Comparison of ENCODE assay signal across 19 cellular contexts in the genomic region with DNA sequence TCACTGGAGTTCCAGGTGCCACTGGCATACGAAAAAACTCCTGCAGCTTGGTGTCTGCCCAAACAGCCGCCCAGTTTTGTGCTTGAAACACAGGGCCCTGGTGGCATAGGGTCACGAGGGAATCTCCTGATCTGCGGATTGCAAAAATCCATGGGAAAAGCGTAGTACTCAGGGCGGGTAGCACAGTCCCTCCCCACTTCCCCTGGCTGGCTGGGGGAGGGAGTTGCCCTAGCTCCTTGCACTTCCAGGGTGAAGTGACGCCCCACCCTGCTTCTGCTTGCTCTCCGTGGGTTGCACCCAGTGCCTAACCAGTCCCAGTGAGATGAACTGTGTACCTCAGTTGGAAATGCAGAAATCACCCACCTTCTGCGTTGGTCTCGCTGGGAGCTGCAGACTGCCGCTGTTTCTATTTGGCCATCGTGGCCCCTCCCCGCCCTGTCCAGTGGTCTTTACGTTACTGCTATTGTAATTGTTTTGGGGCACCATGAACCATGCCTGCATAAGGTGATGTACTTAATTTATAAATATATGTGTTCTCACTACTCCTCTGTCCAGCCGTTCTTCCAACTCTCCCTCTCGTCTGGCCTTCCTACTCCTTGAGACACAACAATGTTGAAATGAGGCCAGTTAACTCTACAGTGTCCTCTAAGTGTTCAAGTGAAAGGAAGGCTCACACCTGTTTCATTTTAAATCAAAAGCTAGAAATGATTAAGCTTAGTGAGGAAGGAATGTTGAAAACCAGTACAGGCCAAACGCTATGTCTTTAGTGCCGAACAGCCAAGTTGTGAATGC.
DNase-seq lines count a peak whose midpoint lies in the region; ATAC-seq, FAIRE-seq and TF ChIP-seq lines count a peak whose summit lies in the region.
"Had no signal": no experiment of that assay in that cellular context is flagged by ENCODE, and none has a peak within 500 bp of the region (broad histone marks: within the 10 kb centered on the region; RNA-seq: fewer than 3 reads in every experiment).

No MANE protein-coding gene starts in this region.

- H3K4me3 ChIP-seq in K562, result no peak overlapping the region
- peak overlapping the region in 3 of 4 donors; percentile 7 to 35 (median 14) for H3K4me3 ChIP-seq in upper lobe of left lung
- H3K4me3 ChIP-seq: BLaER1 treated with 17β-estradiol and CSF1 and Interleukin-3, amounts not matched to agents 10 nM and 100 nM; GM12878 had no signal

- intact Hi-C loops in K562 (cut with micrococcal nuclease), result no loop called here

- POLR2A ChIA-PET in K562 (lab: Yijun Ruan, JAX), result no interaction called here

- in situ Hi-C loops in K562 (cut with MboI), result loop anchor here (25.0 kb wide), 1 partner anchor 406 kb away; no protein-coding TSS in a partner anchor

- no peak overlapping the region for H3K4me3 Mint-ChIP-seq in nephron
- H3K4me3 Mint-ChIP-seq: B cell; CD8-positive, alpha-beta T cell had no signal

- no peak overlapping the region for H3K9ac ChIP-seq in K562 (ENCODE audit: insufficient read depth in 1 of 2, low read depth in 2 of 2, low read length in 2 of 2)
- H3K9ac ChIP-seq: BLaER1 treated with 17β-estradiol and CSF1 and Interleukin-3, amounts not matched to agents 10 nM and 100 nM had no signal

- TF ChIP-seq EP300 in K562 (IDR thresholded peaks at IDR 0.05; ENCODE audit: low read length) (no peak), upper lobe of left lung (IDR thresholded peaks at IDR 0.05) (no peak)

- H3K27ac ChIP-seq in K562 (ENCODE audit: extremely low read depth, low read depth, low read length) (no peak overlapping the region), upper lobe of left lung (no peak overlapping the region)
- H3K27ac ChIP-seq: BLaER1 treated with 17β-estradiol and CSF1 and Interleukin-3, amounts not matched to agents 10 nM and 100 nM; HL-60 had no signal

- no peak for TF ChIP-seq RAD21 in K562 (CRISPR knock-in tag; conservative IDR thresholded peaks at IDR 0.05 in 1 of 2, IDR thresholded peaks at IDR 0.05 in 1 of 2)

- no peak for ATAC-seq in K562
- ATAC-seq in upper lobe of left lung (ENCODE audit: low FRiP score in 2 of 2), result no peak
- ATAC-seq: CD8-positive, alpha-beta T cell; GM12878 had no signal

- H3K27ac Mint-ChIP-seq in nephron, result peak overlapping the region; percentile 59 to 80 (median 79)
- H3K27ac Mint-ChIP-seq: B cell; CD8-positive, alpha-beta T cell had no signal

- TF ChIP-seq CTCF in K562 (IDR thresholded peaks at IDR 0.05 in 2 of 3, conservative IDR thresholded peaks at IDR 0.05 in 1 of 3; ENCODE audit: insufficient read depth in 2 of 3, low read depth in 1 of 3, low read length in 3 of 3) (no peak), nephron (IDR thresholded peaks at IDR 0.05; ENCODE audit: unreplicated experiment in 3 of 3) (no peak), upper lobe of left lung (IDR thresholded peaks at IDR 0.05) (no peak)

- no peaks in the 10 kb centered on the region for H3K27me3 Mint-ChIP-seq in nephron (ENCODE audit: low read depth)
- H3K27me3 Mint-ChIP-seq: B cell had no signal

- H3K36me3 Mint-ChIP-seq in nephron (ENCODE audit: low read depth), result peaks cover 9% of the 10 kb centered on the region
- H3K36me3 Mint-ChIP-seq: CD8-positive, alpha-beta T cell had no signal

- DNase-seq in K562 (ENCODE audit: extremely low read depth in 1 of 4, low spot score in 3 of 4) (peak in 1 of 4 experiments; percentile 8), left kidney (ENCODE audit: low read depth, low spot score) (peak; percentile 5), upper lobe of left lung (peak in 1 of 2 donors; percentile 44), SKM-1 (lab: John Stamatoyannopoulos, UW; ENCODE audit: unreplicated experiment) (no peak), GOT3 (lab: John Stamatoyannopoulos, UW) (no peak)
- DNase-seq in activated effector memory CD4-positive, alpha-beta T cell treated with anti-CD3 and anti-CD28 coated beads, Interleukin-2, amount 50 U/mL, for 16 hours, result no peak
- DNase-seq: CD8-positive, alpha-beta T cell; COR-L47; DMS 273 treated with DMSO at 0.1 percent for 48 hours; DMS53; DND-41; EL; HCEC 1CT had no signal

- FAIRE-seq in K562 (lab: Jason Lieb, UNC), result no peak
- FAIRE-seq: GM12878, H54 had no signal

- H3K27me3 ChIP-seq in K562 (ENCODE audit: control insufficient read depth in 2 of 2, insufficient read depth in 2 of 2, low read length in 2 of 2), result no peaks in the 10 kb centered on the region
- no peaks in the 10 kb centered on the region for H3K27me3 ChIP-seq in upper lobe of left lung
- H3K27me3 ChIP-seq: BLaER1 treated with 17β-estradiol and CSF1 and Interleukin-3, amounts not matched to agents 10 nM and 100 nM had no signal

- H4K20me1 ChIP-seq in K562 (replicated peaks; ENCODE audit: control insufficient read depth, insufficient read depth, low read length), result no peaks in the 10 kb centered on the region
- H4K20me1 ChIP-seq: BLaER1 treated with 17β-estradiol and CSF1 and Interleukin-3, amounts not matched to agents 10 nM and 100 nM had no signal

- WGBS in K562 (ENCODE audit: insufficient coverage, low coverage, missing lambda C conversion rate), result 2% methylated on average over 12 of the region's 18 CpGs
- 72 to 75% methylated on average over 16 to 17 of the region's 18 CpGs for WGBS in upper lobe of left lung, 2 donors

- no peaks in the 10 kb centered on the region for H3K79me2 ChIP-seq in K562 (ENCODE audit: control insufficient read depth, insufficient read depth, low read length)

- no TSS peak for BruUV-seq in K562 (replicated peaks; lab: Mats Ljungman, UMichigan)

- TF ChIP-seq POLR2A in K562 (conservative IDR thresholded peaks at IDR 0.05) (no peak), upper lobe of left lung (IDR thresholded peaks at IDR 0.05) (no peak)

- H3K4me2 ChIP-seq in K562 (ENCODE audit: insufficient read depth, low read length), result no peak overlapping the region
- H3K4me2 ChIP-seq: BLaER1 treated with 17β-estradiol and CSF1 and Interleukin-3, amounts not matched to agents 10 nM and 100 nM had no signal

- CTCF ChIA-PET in K562 (lab: Yijun Ruan, JAX; ENCODE audit: low intra/inter-chr PET ratio), result no interaction called here

- H3K36me3 ChIP-seq in K562 (ENCODE audit: control insufficient read depth, insufficient read depth, low read length) (no peaks in the 10 kb centered on the region), upper lobe of left lung (no peaks in the 10 kb centered on the region)

- H3K9me3 ChIP-seq in K562 (replicated peaks; ENCODE audit: control insufficient read depth, insufficient read depth, low read depth, low read length) (no peaks in the 10 kb centered on the region), upper lobe of left lung (no peaks in the 10 kb centered on the region)

- H3K9me1 ChIP-seq in K562 (ENCODE audit: control insufficient read depth, insufficient read depth, low read length), result no peaks in the 10 kb centered on the region

- peaks cover 2% of the 10 kb centered on the region for H3K9me3 Mint-ChIP-seq in nephron
- H3K9me3 Mint-ChIP-seq: CD8-positive, alpha-beta T cell had no signal

- no peaks in the 10 kb centered on the region for H3K4me1 ChIP-seq in K562 (replicated peaks in 1 of 2; ENCODE audit: control insufficient read depth in 2 of 2, insufficient read depth in 2 of 2, low read length in 2 of 2)
- no peaks in the 10 kb centered on the region for H3K4me1 ChIP-seq in upper lobe of left lung
- H3K4me1 ChIP-seq: BLaER1 treated with 17β-estradiol and CSF1 and Interleukin-3, amounts not matched to agents 10 nM and 100 nM had no signal

- H3K4me1 Mint-ChIP-seq in nephron, result peaks cover 8% of the 10 kb centered on the region
- H3K4me1 Mint-ChIP-seq: B cell had no signal

- peak overlapping the region; percentile 55; the same call in 1 of the 2 replicates for H2AFZ ChIP-seq in K562 (ENCODE audit: low read depth, low read length)

TF ChIP-seq in K562, 482 proteins besides CTCF, POLR2A, EP300 and RAD21:
- no peak for TF ChIP-seq SUPT5H (IDR thresholded peaks at IDR 0.05)
- TF ChIP-seq ZNF79 (CRISPR knock-in tag; IDR thresholded peaks at IDR 0.05; ENCODE audit: low read depth), result no peak
- TF ChIP-seq ZNF717 (CRISPR knock-in tag; IDR thresholded peaks at IDR 0.05), result no peak
- no peak for TF ChIP-seq ZNF589 (CRISPR knock-in tag; IDR thresholded peaks at IDR 0.05; ENCODE audit: low read depth)
- TF ChIP-seq TRIM24 (IDR thresholded peaks at IDR 0.05), result no peak
- TF ChIP-seq, protein P1, sequence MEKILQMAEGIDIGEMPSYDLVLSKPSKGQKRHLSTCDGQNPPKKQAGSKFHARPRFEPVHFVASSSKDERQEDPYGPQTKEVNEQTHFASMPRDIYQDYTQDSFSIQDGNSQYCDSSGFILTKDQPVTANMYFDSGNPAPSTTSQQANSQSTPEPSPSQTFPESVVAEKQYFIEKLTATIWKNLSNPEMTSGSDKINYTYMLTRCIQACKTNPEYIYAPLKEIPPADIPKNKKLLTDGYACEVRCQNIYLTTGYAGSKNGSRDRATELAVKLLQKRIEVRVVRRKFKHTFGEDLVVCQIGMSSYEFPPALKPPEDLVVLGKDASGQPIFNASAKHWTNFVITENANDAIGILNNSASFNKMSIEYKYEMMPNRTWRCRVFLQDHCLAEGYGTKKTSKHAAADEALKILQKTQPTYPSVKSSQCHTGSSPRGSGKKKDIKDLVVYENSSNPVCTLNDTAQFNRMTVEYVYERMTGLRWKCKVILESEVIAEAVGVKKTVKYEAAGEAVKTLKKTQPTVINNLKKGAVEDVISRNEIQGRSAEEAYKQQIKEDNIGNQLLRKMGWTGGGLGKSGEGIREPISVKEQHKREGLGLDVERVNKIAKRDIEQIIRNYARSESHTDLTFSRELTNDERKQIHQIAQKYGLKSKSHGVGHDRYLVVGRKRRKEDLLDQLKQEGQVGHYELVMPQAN (IDR thresholded peaks at IDR 0.05; ENCODE audit: borderline replicate concordance), result no peak
- no peak for TF ChIP-seq NEUROD1 (IDR thresholded peaks at IDR 0.05; ENCODE audit: borderline replicate concordance, low read depth, low read length, partially characterized antibody)
- no peak for TF ChIP-seq FOXP1 (CRISPR knock-in tag; IDR thresholded peaks at IDR 0.05)
- TF ChIP-seq, protein P2, sequence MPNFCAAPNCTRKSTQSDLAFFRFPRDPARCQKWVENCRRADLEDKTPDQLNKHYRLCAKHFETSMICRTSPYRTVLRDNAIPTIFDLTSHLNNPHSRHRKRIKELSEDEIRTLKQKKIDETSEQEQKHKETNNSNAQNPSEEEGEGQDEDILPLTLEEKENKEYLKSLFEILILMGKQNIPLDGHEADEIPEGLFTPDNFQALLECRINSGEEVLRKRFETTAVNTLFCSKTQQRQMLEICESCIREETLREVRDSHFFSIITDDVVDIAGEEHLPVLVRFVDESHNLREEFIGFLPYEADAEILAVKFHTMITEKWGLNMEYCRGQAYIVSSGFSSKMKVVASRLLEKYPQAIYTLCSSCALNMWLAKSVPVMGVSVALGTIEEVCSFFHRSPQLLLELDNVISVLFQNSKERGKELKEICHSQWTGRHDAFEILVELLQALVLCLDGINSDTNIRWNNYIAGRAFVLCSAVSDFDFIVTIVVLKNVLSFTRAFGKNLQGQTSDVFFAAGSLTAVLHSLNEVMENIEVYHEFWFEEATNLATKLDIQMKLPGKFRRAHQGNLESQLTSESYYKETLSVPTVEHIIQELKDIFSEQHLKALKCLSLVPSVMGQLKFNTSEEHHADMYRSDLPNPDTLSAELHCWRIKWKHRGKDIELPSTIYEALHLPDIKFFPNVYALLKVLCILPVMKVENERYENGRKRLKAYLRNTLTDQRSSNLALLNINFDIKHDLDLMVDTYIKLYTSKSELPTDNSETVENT (CRISPR knock-in tag; IDR thresholded peaks at IDR 0.05), result no peak
